Comparison of ENCODE assay signal across 19 cellular contexts in the genomic region with DNA sequence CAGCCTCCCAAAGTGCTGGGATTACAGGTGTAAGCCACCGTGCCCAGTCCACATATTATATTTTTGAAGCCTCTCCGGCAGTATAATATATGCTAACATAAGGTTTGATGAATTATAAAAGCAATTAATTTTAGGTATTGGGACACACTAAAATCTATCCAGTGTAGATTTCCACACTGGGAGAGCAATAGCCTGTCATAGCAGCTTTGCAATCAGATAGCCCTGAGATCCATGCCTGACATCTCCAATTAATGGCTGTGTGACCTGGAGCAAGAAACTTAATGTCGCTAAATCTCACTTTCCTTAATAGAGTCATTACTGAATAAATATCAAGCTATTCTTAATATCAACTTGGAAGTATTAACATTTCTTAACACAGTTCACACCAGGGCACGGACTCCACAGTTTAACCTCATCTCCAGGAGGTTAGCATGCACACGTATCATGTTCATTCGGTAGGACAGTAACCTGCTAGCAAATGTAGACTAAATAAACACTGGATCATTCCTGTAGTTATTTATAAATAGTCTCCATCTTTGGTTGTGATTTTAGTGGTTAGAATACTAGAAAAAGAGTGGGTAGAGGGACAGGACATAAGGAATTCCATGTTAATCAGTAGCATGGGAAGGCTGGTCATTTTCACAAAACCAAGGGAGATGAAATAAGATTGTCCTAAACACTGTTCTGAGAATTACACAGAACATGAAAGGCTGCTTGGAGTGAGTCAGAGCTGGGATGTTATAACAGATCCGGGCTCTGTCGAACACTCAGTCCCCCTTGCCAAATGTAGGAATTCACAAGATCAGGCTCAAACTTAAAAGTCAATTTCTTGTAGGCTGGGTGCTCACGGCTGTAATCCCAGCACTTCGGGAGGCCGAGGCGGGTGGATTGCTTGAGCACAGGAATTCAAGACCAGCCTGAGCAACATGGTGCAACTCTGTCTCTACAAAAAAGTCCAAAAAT.
DNase-seq lines count a peak whose midpoint lies in the region; ATAC-seq, FAIRE-seq and TF ChIP-seq lines count a peak whose summit lies in the region.
"Had no signal": no experiment of that assay in that cellular context is flagged by ENCODE, and none has a peak within 500 bp of the region (broad histone marks: within the 10 kb centered on the region; RNA-seq: fewer than 3 reads in every experiment).

No MANE protein-coding gene starts in this region.

- DNase-seq in HT1080 (ENCODE audit: low read depth), result peak; percentile 32
- DNase-seq in bronchial epithelial cell (ENCODE audit: low read depth), result peak; percentile 24
- DNase-seq in hepatic stellate cell (ENCODE audit: low spot score), result peak; percentile 51
- peak; percentile 77 for DNase-seq in skeletal muscle cell (ENCODE audit: low read depth)
- no peak for DNase-seq in activated CD4-positive, CD25-positive, alpha-beta regulatory T cell (lab: John Stamatoyannopoulos, UW)
- DNase-seq in activated CD4-positive, alpha-beta memory T cell treated with anti-CD3 and anti-CD28 coated beads, Interleukin-2, amount 10 ng/mL, durations not matched to agents 7 days and 5 days, result no peak
- DNase-seq in activated effector memory CD4-positive, alpha-beta T cell treated with anti-CD3 and anti-CD28 coated beads, Interleukin-2, amount 50 U/mL, for 16 hours, result no peak
- DNase-seq: activated CD4-positive, alpha-beta T cell treated with anti-CD3 and anti-CD28 coated beads, Interleukin-2, amount 50 U/mL, for 1 hour; activated T-cell treated with anti-CD3 and anti-CD28 coated beads, Interleukin-2, amount 50 U/mL, for 48 hours; colonic mucosa; DMS153; KG1; left colon; naive B cell; NCI-H1417; substantia nigra had no signal

- H3K4me3 ChIP-seq in bronchial epithelial cell (ENCODE audit: low read depth, low read length) (no peak overlapping the region), skeletal muscle cell (ENCODE audit: low read depth, low read length) (no peak overlapping the region)
- H3K4me3 ChIP-seq: BLaER1, colonic mucosa had no signal

- no peak overlapping the region for H3K4me3 Mint-ChIP-seq in activated CD4-positive, alpha-beta memory T cell treated with anti-CD3 and anti-CD28 coated beads, Interleukin-2, amount 10 ng/mL, durations not matched to agents 7 days and 5 days

- no peaks in the 10 kb centered on the region for H3K9me3 Mint-ChIP-seq in activated CD4-positive, alpha-beta memory T cell treated with anti-CD3 and anti-CD28 coated beads, Interleukin-2, amount 10 ng/mL, durations not matched to agents 7 days and 5 days

- no peaks in the 10 kb centered on the region for H3K4me1 Mint-ChIP-seq in activated CD4-positive, alpha-beta memory T cell treated with anti-CD3 and anti-CD28 coated beads, Interleukin-2, amount 10 ng/mL, durations not matched to agents 7 days and 5 days
- H3K4me1 Mint-ChIP-seq: naive B cell had no signal

- no peaks in the 10 kb centered on the region for H3K27me3 Mint-ChIP-seq in activated CD4-positive, alpha-beta memory T cell treated with anti-CD3 and anti-CD28 coated beads, Interleukin-2, amount 10 ng/mL, durations not matched to agents 7 days and 5 days

- CTCF ChIA-PET in activated CD4-positive, alpha-beta memory T cell treated with anti-CD3 and anti-CD28 coated beads, Interleukin-2, amount 10 ng/mL, durations not matched to agents 7 days and 5 days (lab: Charles Lee), result no interaction called here

- no peak for ATAC-seq in GM18502 (IDR thresholded peaks at IDR 0.05; ENCODE audit: poor library complexity, unreplicated experiment)
- ATAC-seq: left colon had no signal

- H3K36me3 ChIP-seq in bronchial epithelial cell (ENCODE audit: control insufficient read depth, insufficient read depth, low read length), result no peaks in the 10 kb centered on the region
- H3K36me3 ChIP-seq: BLaER1, colonic mucosa had no signal

- no peaks in the 10 kb centered on the region for H3K27me3 ChIP-seq in bronchial epithelial cell (ENCODE audit: control insufficient read depth, insufficient read depth, low read length)
- H3K27me3 ChIP-seq: BLaER1, colonic mucosa had no signal

- POLR2A ChIA-PET in activated CD4-positive, alpha-beta memory T cell treated with anti-CD3 and anti-CD28 coated beads, Interleukin-2, amount 10 ng/mL, durations not matched to agents 7 days and 5 days (lab: Charles Lee), result no interaction called here

- no peak for FAIRE-seq in bronchial epithelial cell (lab: Jason Lieb, UNC)

- TF ChIP-seq CTCF in bronchial epithelial cell (IDR thresholded peaks at IDR 0.05; ENCODE audit: insufficient read depth, low read length, severe bottlenecking), result no peak

- H3K36me3 Mint-ChIP-seq in activated CD4-positive, alpha-beta memory T cell treated with anti-CD3 and anti-CD28 coated beads, Interleukin-2, amount 10 ng/mL, durations not matched to agents 7 days and 5 days (ENCODE audit: low read depth), result no peaks in the 10 kb centered on the region
- H3K36me3 Mint-ChIP-seq: naive B cell had no signal

- no peak overlapping the region for H3K27ac Mint-ChIP-seq in activated CD4-positive, alpha-beta memory T cell treated with anti-CD3 and anti-CD28 coated beads, Interleukin-2, amount 10 ng/mL, durations not matched to agents 7 days and 5 days
- H3K27ac Mint-ChIP-seq: naive B cell, progenitor cell of endocrine pancreas had no signal

Comparison
In these comparisons a context has a peak if more than half of its experiments do, and no peak if none do; other contexts are left out.
1. DNase-seq: peak in HT1080 (single experiment), bronchial epithelial cell (single experiment), hepatic stellate cell (single experiment) and skeletal muscle cell (single experiment); none in activated CD4-positive, CD25-positive, alpha-beta regulatory T cell (0 of 4), activated CD4-positive, alpha-beta memory T cell treated with anti-CD3 and anti-CD28 coated beads, Interleukin-2, amount 10 ng/mL, durations not matched to agents 7 days and 5 days (single experiment) and activated effector memory CD4-positive, alpha-beta T cell treated with anti-CD3 and anti-CD28 coated beads, Interleukin-2, amount 50 U/mL, for 16 hours (single experiment).